Comparison of ENCODE assay signal across 1 cellular context in genomic region chr12:131674373-131674772, GRCh38.
TF ChIP-seq lines count a peak whose summit lies in the region.

No MANE protein-coding gene starts in this region.

TF ChIP-seq in WTC11, 78 proteins besides CTCF, POLR2A, EP300 and RAD21 (continued from another document):
- TF ChIP-seq, protein P1, sequence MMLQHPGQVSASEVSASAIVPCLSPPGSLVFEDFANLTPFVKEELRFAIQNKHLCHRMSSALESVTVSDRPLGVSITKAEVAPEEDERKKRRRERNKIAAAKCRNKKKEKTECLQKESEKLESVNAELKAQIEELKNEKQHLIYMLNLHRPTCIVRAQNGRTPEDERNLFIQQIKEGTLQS (CRISPR knock-in tag; conservative IDR thresholded peaks at IDR 0.05): no peak
